25 cellular contexts compared by ENCODE assay signal in the genomic region with DNA sequence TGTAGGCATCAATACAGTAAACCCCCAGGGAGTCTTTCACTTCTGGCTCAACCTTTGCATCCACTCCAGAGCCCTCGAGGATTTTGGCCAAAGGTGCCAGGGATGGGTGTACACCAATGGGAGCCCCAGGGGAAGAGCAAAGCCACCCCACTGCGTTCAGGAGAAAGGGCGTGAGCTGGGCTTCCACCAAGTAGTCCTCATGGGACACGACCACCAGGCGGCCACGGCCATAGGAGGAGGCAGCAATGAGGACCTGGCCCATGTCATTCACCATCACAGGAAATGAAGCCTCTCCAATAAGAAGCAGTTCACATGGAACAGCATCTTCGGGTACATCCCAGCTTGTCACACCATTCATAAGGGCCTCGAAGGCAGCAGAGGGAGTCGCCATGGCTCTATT. TPM values are rescaled to one million over a fixed set of nuclear protein-coding genes. Genes with fewer than 3 reads are reported as not detected.
"Had no signal": no experiment of that assay in that cellular context is flagged by ENCODE, and none has a peak within 500 bp of the region (broad histone marks: within the 10 kb centered on the region; RNA-seq: fewer than 3 reads in every experiment).

No MANE protein-coding gene starts in this region.

- ATAC-seq: Panc1, PC-3 had no signal

- FAIRE-seq: HTR-8/SVneo had no signal

- DNase-seq: Kasumi-1, MM.1S, NCI-H1092 treated with DMSO at 0.1 percent for 48 hours, NCI-H1436, NCI-H187, NCI-H2029, NCI-H2081 treated with DMSO at 0.1 percent for 48 hours, NCI-H2171, NCI-H226, NCI-H446, NCI-H510A, NCI-H524 treated with DMSO at 0.1 percent for 48 hours, NCI-H69, NCI-H774, PC-3, SHP77 treated with DMSO at 0.1 percent for 48 hours had no signal

- H3K4me3 ChIP-seq: SJSA1, SK-N-MC had no signal

- H3K4me2 ChIP-seq: KMS-11 had no signal

- H3K27me3 ChIP-seq: SJSA1 had no signal

- H3K4me1 ChIP-seq: SJSA1 had no signal

- H3K9me3 ChIP-seq: SJSA1 had no signal

- H3K9ac ChIP-seq: KMS-11 had no signal

- H3K27ac ChIP-seq: HL-60, KMS-11, RWPE1, SJSA1, SK-N-MC had no signal

RNA-seq across cellular contexts. Expression of gene OR2F2, which starts 58.8 kb away (rescaled TPM):
- total RNA-seq: M059J, OCI-LY7, PC-3 had no signal
